16 cellular contexts compared by ENCODE assay signal in genomic region chr11:126443120-126443519, GRCh38.
DNase-seq lines count a peak whose midpoint lies in the region; ATAC-seq and TF ChIP-seq lines count a peak whose summit lies in the region.
"Had no signal": no experiment of that assay in that cellular context is flagged by ENCODE, and none has a peak within 500 bp of the region (broad histone marks: within the 10 kb centered on the region; RNA-seq: fewer than 3 reads in every experiment).

No MANE protein-coding gene starts in this region.

- no peak for ATAC-seq in GM18502 (IDR thresholded peaks at IDR 0.05; ENCODE audit: poor library complexity, unreplicated experiment)
- ATAC-seq: K562 had no signal

- H3K27ac ChIP-seq in OCI-LY7 (ENCODE audit: low read depth, low read length, poor library complexity, severe bottlenecking) (no peak overlapping the region), ascending aorta (no peak overlapping the region)
- H3K27ac ChIP-seq: left ventricle myocardium inferior, ovary, tibial artery had no signal

- no peaks in the 10 kb centered on the region for H3K27me3 ChIP-seq in ascending aorta
- H3K27me3 ChIP-seq: ovary had no signal

- TF ChIP-seq CTCF in OCI-LY7 (conservative IDR thresholded peaks at IDR 0.05; ENCODE audit: low read length) (no peak), ascending aorta (IDR thresholded peaks at IDR 0.05) (no peak)

- POLR2A ChIA-PET in OCI-LY7 (lab: Charles Lee), result interaction anchor here (0.6 to 3.2 kb wide), 3 partner anchors 10 to 38 kb away, joined by 3 to 18 read pairs (median 4); no protein-coding TSS in a partner anchor

- H3K79me2 ChIP-seq in OCI-LY7 (ENCODE audit: insufficient read depth, low read depth, low read length), result no peaks in the 10 kb centered on the region

- peak overlapping the region; percentile 26; the same call in 1 of the 2 replicates for H2AFZ ChIP-seq in OCI-LY7 (ENCODE audit: low read length)

- CTCF ChIA-PET in OCI-LY7 (lab: Charles Lee; ENCODE audit: unreplicated experiment), result interaction anchor here (0.5 to 6.3 kb wide), 4 partner anchors 24 to 227 kb away, joined by 4 to 59 read pairs (median 5); no protein-coding TSS in a partner anchor

- H3K4me1 ChIP-seq in OCI-LY7 (ENCODE audit: insufficient read depth, low read length, poor library complexity, severe bottlenecking) (peaks cover 32% of the 10 kb centered on the region), ascending aorta (no peaks in the 10 kb centered on the region)

- H3K4me2 ChIP-seq in OCI-LY7 (ENCODE audit: low read length), result peak overlapping the region; percentile 38; the same call in 1 of the 2 replicates

- H3K4me3 ChIP-seq in OCI-LY7 (ENCODE audit: low read depth, low read length, poor library complexity, severe bottlenecking), result no peak overlapping the region
- H3K4me3 ChIP-seq in ascending aorta, result no peak overlapping the region
- H3K4me3 ChIP-seq: K562, left ventricle myocardium inferior, ovary, tibial artery had no signal

- peak; percentile 3 for DNase-seq in NCI-H1694 (lab: John Stamatoyannopoulos, UW)
- no peak for DNase-seq in NCI-H1694 treated with DMSO at 0.1 percent for 48 hours (lab: John Stamatoyannopoulos, UW)
- peak; percentile 49 for DNase-seq in NCI-H146 treated with DMSO at 0.1 percent for 48 hours (lab: John Stamatoyannopoulos, UW; ENCODE audit: unreplicated experiment)
- peak; percentile 22 for DNase-seq in OCI-LY7 (ENCODE audit: low spot score)
- DNase-seq in posterior cingulate gyrus, result peak in 8 of 10 donors; percentile 39 to 92 (median 58)
- DNase-seq in islet precursor cell, result no peak
- no peak for DNase-seq in ascending aorta (ENCODE audit: low spot score in 2 of 2)
- DNase-seq: 8988T; activated CD4-positive, CD25-positive, alpha-beta regulatory T cell; amniotic stem cell; left ventricle myocardium inferior; ovary; Right ventricle myocardium superior; tibial artery had no signal

- H3K36me3 ChIP-seq in OCI-LY7 (ENCODE audit: insufficient read depth, low read length) (no peaks in the 10 kb centered on the region), ascending aorta (no peaks in the 10 kb centered on the region)
- H3K36me3 ChIP-seq: left ventricle myocardium inferior, ovary, tibial artery had no signal

- H4K20me1 ChIP-seq in OCI-LY7 (ENCODE audit: insufficient read depth, low read length), result no peaks in the 10 kb centered on the region

- H3K9me2 ChIP-seq in OCI-LY7 (ENCODE audit: insufficient read depth, low read length), result no peaks in the 10 kb centered on the region

- intact Hi-C loops in OCI-LY7 (cut with micrococcal nuclease; ENCODE audit: unreplicated experiment), result loop anchor here (1.0 to 10.0 kb wide), 4 partner anchors 23 to 252 kb away; no protein-coding TSS in a partner anchor
- intact Hi-C loops in posterior cingulate gyrus (cut with DNase I), result loop anchor here (10.0 kb wide), 1 partner anchor 552 kb away; no protein-coding TSS in a partner anchor
- intact Hi-C loops in ascending aorta (cut with DNase I), result loop anchor here (5.0 kb wide), 1 partner anchor 549 kb away; no protein-coding TSS in a partner anchor

- no peaks in the 10 kb centered on the region for H3K9me3 ChIP-seq in OCI-LY7 (ENCODE audit: low read length)
- H3K9me3 ChIP-seq in ascending aorta, result no peaks in the 10 kb centered on the region
- H3K9me3 ChIP-seq: left ventricle myocardium inferior, ovary, tibial artery had no signal

- BruUV-seq in OCI-LY7 (replicated peaks; lab: Mats Ljungman, UMichigan), result no TSS peak

Comparison
In these comparisons a context has a peak if more than half of its experiments do, and no peak if none do; other contexts are left out.
1. DNase-seq: peak in NCI-H1694 (single experiment), NCI-H146 treated with DMSO at 0.1 percent for 48 hours (single experiment), OCI-LY7 (single experiment) and posterior cingulate gyrus (8 of 10); none in NCI-H1694 treated with DMSO at 0.1 percent for 48 hours (single experiment), islet precursor cell (single experiment) and ascending aorta (0 of 2).